Comparison of ENCODE assay signal across 1 cellular context in the genomic region with DNA sequence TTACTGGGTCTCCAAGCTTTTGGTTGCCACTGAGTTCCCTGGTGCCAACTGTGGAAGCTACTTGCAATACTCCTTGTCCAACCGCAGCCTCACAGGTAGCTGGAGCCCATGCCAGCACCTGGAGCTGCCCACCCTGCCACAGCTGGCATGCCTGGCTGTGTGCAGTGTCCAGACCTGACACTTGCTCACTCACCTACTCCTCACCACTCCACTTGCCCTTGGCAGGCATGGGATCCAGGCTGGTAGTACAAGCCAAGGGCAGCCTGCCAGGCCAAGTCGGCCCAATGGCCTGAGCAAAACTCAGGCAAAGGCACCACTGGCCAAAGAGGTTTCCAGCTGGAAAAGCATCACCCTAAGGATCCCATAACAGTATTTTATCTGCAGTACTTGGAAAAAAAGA.
TF ChIP-seq lines count a peak whose summit lies in the region.

No MANE protein-coding gene starts in this region.

TF ChIP-seq in H1, 55 proteins besides CTCF, POLR2A, EP300 and RAD21:
- TF ChIP-seq HDAC6 (IDR thresholded peaks at IDR 0.05; ENCODE audit: low read depth, low read length) (no peak), ZNF274 (IDR thresholded peaks at IDR 0.05; ENCODE audit: borderline replicate concordance, extremely low read depth, low read length) (no peak), SIN3A (conservative IDR thresholded peaks at IDR 0.05 in 1 of 2, IDR thresholded peaks at IDR 0.05 in 1 of 2; ENCODE audit: low read depth in 1 of 2, low read length in 2 of 2) (no peak), SRF (IDR thresholded peaks at IDR 0.05; ENCODE audit: low read depth, low read length) (no peak)
- TF ChIP-seq, protein P1, sequence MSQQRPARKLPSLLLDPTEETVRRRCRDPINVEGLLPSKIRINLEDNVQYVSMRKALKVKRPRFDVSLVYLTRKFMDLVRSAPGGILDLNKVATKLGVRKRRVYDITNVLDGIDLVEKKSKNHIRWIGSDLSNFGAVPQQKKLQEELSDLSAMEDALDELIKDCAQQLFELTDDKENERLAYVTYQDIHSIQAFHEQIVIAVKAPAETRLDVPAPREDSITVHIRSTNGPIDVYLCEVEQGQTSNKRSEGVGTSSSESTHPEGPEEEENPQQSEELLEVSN (IDR thresholded peaks at IDR 0.05) = no peak
